8 cellular contexts compared by ENCODE assay signal in the genomic region with DNA sequence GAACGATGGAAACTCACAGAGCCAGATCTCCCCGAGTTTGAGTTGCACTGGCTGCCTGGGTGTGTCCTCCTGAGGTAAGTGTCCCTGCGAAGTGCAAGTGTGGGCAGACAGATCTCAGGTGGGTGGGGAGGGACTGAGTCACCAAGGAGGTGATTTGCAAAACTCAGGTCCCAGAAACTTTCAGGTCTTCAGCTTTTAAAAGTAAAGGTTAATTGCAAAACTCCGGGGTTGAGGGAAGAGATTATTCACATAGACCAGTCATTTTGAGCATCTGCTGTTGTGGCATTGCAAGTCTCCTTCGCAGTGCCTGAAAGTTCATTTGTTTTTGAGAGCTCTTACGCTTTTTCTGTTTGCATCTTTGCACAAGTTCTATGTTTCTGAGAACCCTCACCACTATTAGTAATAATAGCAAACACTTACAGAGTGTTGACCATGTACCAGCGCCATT. TPM values are rescaled to one million over a fixed set of nuclear protein-coding genes. Genes with fewer than 3 reads are reported as not detected.
DNase-seq lines count a peak whose midpoint lies in the region; ATAC-seq and TF ChIP-seq lines count a peak whose summit lies in the region.

No MANE protein-coding gene starts in this region.

- DNase-seq in Calu3 (peak; percentile 35), left lung (peak in 1 of 2 donors; percentile 67), progenitor cell of endocrine pancreas (ENCODE audit: low spot score, unreplicated experiment) (no peak), SIG-M5 treated with dmso at 0.1 percent for 504 hours (lab: John Stamatoyannopoulos, UW; ENCODE audit: unreplicated experiment) (no peak), NCI-H187 treated with DMSO at 0.1 percent for 48 hours (lab: John Stamatoyannopoulos, UW) (no peak), NCI-H1930 (lab: John Stamatoyannopoulos, UW) (no peak)
- DNase-seq in activated CD4-positive, alpha-beta T cell treated with anti-CD3 and anti-CD28 coated beads, Interleukin-2, amount 50 U/mL, for 1 hour, result peak; percentile 67

- intact Hi-C loops in Calu3 (cut with micrococcal nuclease; ENCODE audit: unreplicated experiment), result no loop called here
- intact Hi-C loops in left lung (cut with DNase I), result no loop called here

- peaks cover 2% of the 10 kb centered on the region for H3K9me3 Mint-ChIP-seq in Calu3 (ENCODE audit: low read depth, unreplicated experiment)
- no peaks in the 10 kb centered on the region for H3K9me3 Mint-ChIP-seq in progenitor cell of endocrine pancreas (ENCODE audit: low read depth)

- BruUV-seq in Calu3 (replicated peaks; lab: Mats Ljungman, UMichigan), result no TSS peak

- H3K4me1 ChIP-seq in left lung, result peaks cover 34 to 99% of the 10 kb centered on the region in 2 donors

- CTCF ChIA-PET in Calu3 (lab: Charles Lee), result interaction anchor here (0.6 to 2.0 kb wide), 7 partner anchors 17 to 505 kb away, joined by 3 to 8 read pairs (median 6); no protein-coding TSS in a partner anchor

- no peak for TF ChIP-seq CTCF in Calu3 (IDR thresholded peaks at IDR 0.05; ENCODE audit: unreplicated experiment)
- no peak for TF ChIP-seq CTCF in left lung (IDR thresholded peaks at IDR 0.05)
- no peak for TF ChIP-seq CTCF in progenitor cell of endocrine pancreas (IDR thresholded peaks at IDR 0.05; ENCODE audit: unreplicated experiment)

- peak overlapping the region; percentile 62 to 96 for H3K27ac ChIP-seq in left lung

- no peaks in the 10 kb centered on the region for H3K27me3 ChIP-seq in left lung

- H3K27ac Mint-ChIP-seq in Calu3 (ENCODE audit: unreplicated experiment) (peak overlapping the region; percentile 54), progenitor cell of endocrine pancreas (no peak overlapping the region)

- peak overlapping the region; percentile 87 for H3K4me3 Mint-ChIP-seq in Calu3 (ENCODE audit: low read depth, unreplicated experiment)
- H3K4me3 Mint-ChIP-seq in progenitor cell of endocrine pancreas (ENCODE audit: low read depth), result no peak overlapping the region

- H3K36me3 ChIP-seq in left lung, result peaks cover 0 to 22% of the 10 kb centered on the region in 2 donors

- H3K36me3 Mint-ChIP-seq in Calu3 (ENCODE audit: insufficient read depth, unreplicated experiment) (peaks cover 83% of the 10 kb centered on the region), progenitor cell of endocrine pancreas (ENCODE audit: insufficient read depth) (no peaks in the 10 kb centered on the region)

- no peak overlapping the region for H3K4me3 ChIP-seq in left lung

- H3K27me3 Mint-ChIP-seq in Calu3 (ENCODE audit: unreplicated experiment), result no peaks in the 10 kb centered on the region
- peaks cover 47% of the 10 kb centered on the region for H3K27me3 Mint-ChIP-seq in progenitor cell of endocrine pancreas

- peak; percentile 33 for ATAC-seq in HG02840 (IDR thresholded peaks at IDR 0.05; ENCODE audit: low FRiP score, unreplicated experiment)
- peak; percentile 60 for ATAC-seq in left lung

- H3K4me1 Mint-ChIP-seq in Calu3 (ENCODE audit: low read depth, unreplicated experiment) (peaks cover 68% of the 10 kb centered on the region), progenitor cell of endocrine pancreas (ENCODE audit: low read depth) (peaks cover 1% of the 10 kb centered on the region)

- no peaks in the 10 kb centered on the region for H3K9me3 ChIP-seq in left lung

RNA-seq across cellular contexts. Expression of a gene that starts 7.1 kb away (rescaled TPM):
- total RNA-seq in Calu3 (2022) (1,189 and 1,365 TPM in 2 replicates), left lung (100 to 1,000 TPM; 479 to 693 TPM), progenitor cell of endocrine pancreas (1.9 and 3.8 TPM in 2 replicates)

Comparison
In these comparisons a context has a peak if more than half of its experiments do, and no peak if none do; other contexts are left out.
1. DNase-seq: peak in Calu3 (single experiment) and activated CD4-positive, alpha-beta T cell treated with anti-CD3 and anti-CD28 coated beads, Interleukin-2, amount 50 U/mL, for 1 hour (single experiment); none in progenitor cell of endocrine pancreas (single experiment), SIG-M5 treated with dmso at 0.1 percent for 504 hours (single experiment), NCI-H187 treated with DMSO at 0.1 percent for 48 hours (single experiment) and NCI-H1930 (0 of 2).
2. RNA of a gene that starts 7.1 kb away (total RNA-seq): 1,189 to 1,365 TPM in Calu3 and 479 to 693 TPM in left lung; 1.9 to 3.8 TPM in progenitor cell of endocrine pancreas; every median in the first group is over 100 times any median in the second.